16 cellular contexts compared by ENCODE assay signal in the genomic region with DNA sequence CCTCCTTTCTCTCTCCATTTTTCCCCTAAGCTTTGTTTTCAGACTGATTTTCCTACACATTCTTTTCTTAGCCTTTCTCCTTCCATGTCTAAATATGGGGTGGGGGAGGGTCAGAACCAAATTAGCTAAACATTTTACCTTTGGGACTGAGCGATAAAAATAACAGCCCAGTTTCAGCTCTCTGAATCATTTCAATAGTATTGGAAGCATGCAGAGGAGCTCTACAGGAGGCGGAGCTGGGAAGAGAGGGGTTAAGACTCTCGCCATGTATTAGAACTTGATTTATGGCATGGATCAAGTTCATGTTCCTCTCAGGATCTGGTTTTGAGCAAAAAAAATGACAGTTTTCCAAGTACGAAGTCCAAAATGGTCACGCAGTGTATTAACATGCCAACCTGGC.
"Had no signal": no experiment of that assay in that cellular context is flagged by ENCODE, and none has a peak within 500 bp of the region (broad histone marks: within the 10 kb centered on the region; RNA-seq: fewer than 3 reads in every experiment).

No MANE protein-coding gene starts in this region.

- H3K4me3 ChIP-seq: esophagus squamous epithelium, heart left ventricle, left ventricle myocardium inferior, skin epidermis, stomach, transverse colon had no signal

- H3K27ac Mint-ChIP-seq: activated naive CD4-positive, alpha-beta T cell treated with anti-CD3 and anti-CD28 coated beads, Interleukin-2, amount 10 ng/mL, durations not matched to agents 7 days and 5 days; activated T-helper 17 cell treated with anti-CD3 and anti-CD28 coated beads, Interleukin-2, amount 50 U/mL, for 72 hours; T-helper 1 cell treated with Interleukin-12 subunit alpha and Interleukin-12 subunit beta and Interleukin-4 antibody, amounts not matched to agents 30 μg/mL and 1 μg/mL, for 36 hours; WTC11 had no signal

- H3K36me3 ChIP-seq: esophagus squamous epithelium, heart left ventricle, left ventricle myocardium inferior, stomach, transverse colon had no signal

- H3K27me3 Mint-ChIP-seq: activated T-helper 17 cell treated with anti-CD3 and anti-CD28 coated beads, Interleukin-2, amount 50 U/mL, for 72 hours had no signal

- H3K36me3 Mint-ChIP-seq: activated naive CD4-positive, alpha-beta T cell treated with anti-CD3 and anti-CD28 coated beads, Interleukin-2, amount 10 ng/mL, durations not matched to agents 7 days and 5 days; WTC11 had no signal

- H3K27me3 ChIP-seq: esophagus squamous epithelium, heart left ventricle, stomach, transverse colon had no signal

- H3K9me3 ChIP-seq: esophagus squamous epithelium, heart left ventricle, left ventricle myocardium inferior, stomach, transverse colon had no signal

- DNase-seq: activated CD4-positive, alpha-beta T cell treated with anti-CD3 and anti-CD28 coated beads for 48 hours; activated CD8-positive, alpha-beta memory T cell treated with anti-CD3 and anti-CD28 coated beads for 24 hours; activated naive CD4-positive, alpha-beta T cell treated with anti-CD3 and anti-CD28 coated beads, Interleukin-2, amount 10 ng/mL, durations not matched to agents 7 days and 5 days; esophagus squamous epithelium; foreskin melanocyte; heart left ventricle; islet precursor cell; left ventricle myocardium inferior; retina; stomach; transverse colon had no signal

- H3K4me3 Mint-ChIP-seq: activated naive CD4-positive, alpha-beta T cell treated with anti-CD3 and anti-CD28 coated beads, Interleukin-2, amount 10 ng/mL, durations not matched to agents 7 days and 5 days; activated T-helper 17 cell treated with anti-CD3 and anti-CD28 coated beads, Interleukin-2, amount 50 U/mL, for 72 hours; T-helper 1 cell treated with Interleukin-12 subunit alpha and Interleukin-12 subunit beta and Interleukin-4 antibody, amounts not matched to agents 30 μg/mL and 1 μg/mL, for 36 hours; WTC11 had no signal

- ATAC-seq: activated T-helper 17 cell treated with anti-CD3 and anti-CD28 coated beads, Interleukin-2, amount 50 U/mL, for 72 hours; heart left ventricle; SK-N-SH treated with all-trans-retinoic acid at 6 μM for 48 hours had no signal

- H3K27ac ChIP-seq: esophagus squamous epithelium, heart left ventricle, left ventricle myocardium inferior, skin epidermis, stomach, transverse colon had no signal
